8 cellular contexts compared by ENCODE assay signal in the genomic region with DNA sequence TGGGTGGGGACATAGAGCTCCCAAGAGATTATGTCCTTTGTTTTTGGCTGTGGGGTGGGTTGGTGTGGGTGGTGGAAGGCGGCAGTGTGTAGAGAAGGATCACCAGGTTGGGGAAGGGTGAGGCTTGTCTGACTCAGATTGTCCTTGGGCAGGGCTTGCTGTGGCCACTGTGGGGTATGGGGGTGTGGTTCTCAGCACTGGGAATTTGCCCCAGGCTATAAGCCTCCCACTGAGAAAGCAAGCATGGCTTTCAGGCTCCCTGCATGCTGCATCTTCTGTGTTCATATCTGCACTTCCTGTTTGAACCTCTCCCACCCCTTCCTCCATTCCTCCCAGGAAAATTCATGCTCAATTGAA. TPM values are rescaled to one million over a fixed set of nuclear protein-coding genes. Genes with fewer than 3 reads are reported as not detected.
DNase-seq lines count a peak whose midpoint lies in the region; TF ChIP-seq lines count a peak whose summit lies in the region.

No MANE protein-coding gene starts in this region.

- no peaks in the 10 kb centered on the region for H4K20me1 ChIP-seq in BLaER1

- CTCF ChIA-PET in HEK293T (lab: Yijun Ruan, JAX): no interaction called here

- H3K4me1 ChIP-seq in BLaER1: peaks cover 50% of the 10 kb centered on the region
- H3K4me1 ChIP-seq in stomach: peaks cover 15 to 54% (median 41%) of the 10 kb centered on the region in 4 donors

- DNase-seq in HEK293T (ENCODE audit: extremely low spot score): peak; percentile 24
- DNase-seq in T1000 (lab: John Stamatoyannopoulos, UW): peak; percentile 61
- peak; percentile 74 for DNase-seq in fibroblast of the conjunctiva (ENCODE audit: low read depth)
- DNase-seq in stomach: no peak
- no peak for DNase-seq in SKM-1 treated with dmso at 0.1 percent for 144 hours (lab: John Stamatoyannopoulos, UW; ENCODE audit: unreplicated experiment)
- DNase-seq in HuH-7 (ENCODE audit: low spot score): no peak
- no peak for DNase-seq in amniotic stem cell (lab: John Stamatoyannopoulos, UW)

- H3K4me2 ChIP-seq in BLaER1: peak overlapping the region; percentile 63

- 39 to 65% (median 53%) methylated on average over 1 of the region's 1 CpG for WGBS in stomach, 5 donors

- POLR2A ChIA-PET in HEK293T (lab: Yijun Ruan, JAX): interaction anchor here (0.9 kb wide), 1 partner anchor 14 kb away, joined by 3 read pairs; no protein-coding TSS in a partner anchor

- H3K4me3 ChIP-seq in BLaER1: no peak overlapping the region
- no peak overlapping the region for H3K4me3 ChIP-seq in stomach

- TF ChIP-seq EP300 in stomach (IDR thresholded peaks at IDR 0.05): no peak

- H3K9me3 ChIP-seq in BLaER1 (0 out of 2 replicates have a peak, but pooled peaks cover 2% of the 10 kb centered on the region), stomach (no peaks in the 10 kb centered on the region)

- no peak overlapping the region for H3K9ac ChIP-seq in BLaER1

- no peaks in the 10 kb centered on the region for H3K27me3 ChIP-seq in BLaER1
- H3K27me3 ChIP-seq in stomach: no peaks in the 10 kb centered on the region

- TF ChIP-seq CTCF in stomach (IDR thresholded peaks at IDR 0.05): no peak

- intact Hi-C loops in stomach (cut with DNase I; ENCODE audit: low total_unique reads): no loop called here

- peak overlapping the region; percentile 6; the same call in 1 of the 2 replicates for H3K27ac ChIP-seq in BLaER1
- peak overlapping the region in 3 of 5 donors; percentile 24 to 61 (median 38) for H3K27ac ChIP-seq in stomach

- H3K36me3 ChIP-seq in BLaER1: no peaks in the 10 kb centered on the region
- no peaks in the 10 kb centered on the region for H3K36me3 ChIP-seq in stomach

- no peak for TF ChIP-seq POLR2A in stomach (IDR thresholded peaks at IDR 0.05)

TF ChIP-seq in HEK293T, 16 proteins besides CTCF, POLR2A, EP300 and RAD21:
- TF ChIP-seq L3MBTL2 (conservative IDR thresholded peaks at IDR 0.05) (peak; percentile 40; the same call in 1 of the 2 replicates), FOXK2 (IDR thresholded peaks at IDR 0.05) (no peak), HDGF (IDR thresholded peaks at IDR 0.05; ENCODE audit: borderline replicate concordance) (no peak)

RNA-seq across cellular contexts. Expression of gene DNAJC15, which starts 34.9 kb away (rescaled TPM):
- 10 to 100 TPM in 1 of 5 donors, 1 to 10 TPM in 4; 4.5 to 16.3 (median 5.8) TPM for total RNA-seq in stomach
- polyA plus RNA-seq in stomach: 10 to 100 TPM; 12.4 to 19.3 (median 12.4) TPM

Comparison
In these comparisons a context has a peak if more than half of its experiments do, and no peak if none do; other contexts are left out.
1. DNase-seq: peak in HEK293T (single experiment), T1000 (single experiment) and fibroblast of the conjunctiva (single experiment); none in stomach (single experiment), SKM-1 treated with dmso at 0.1 percent for 144 hours (single experiment), HuH-7 (single experiment) and amniotic stem cell (single experiment).